Comparison of ENCODE assay signal across 28 cellular contexts in the genomic region with DNA sequence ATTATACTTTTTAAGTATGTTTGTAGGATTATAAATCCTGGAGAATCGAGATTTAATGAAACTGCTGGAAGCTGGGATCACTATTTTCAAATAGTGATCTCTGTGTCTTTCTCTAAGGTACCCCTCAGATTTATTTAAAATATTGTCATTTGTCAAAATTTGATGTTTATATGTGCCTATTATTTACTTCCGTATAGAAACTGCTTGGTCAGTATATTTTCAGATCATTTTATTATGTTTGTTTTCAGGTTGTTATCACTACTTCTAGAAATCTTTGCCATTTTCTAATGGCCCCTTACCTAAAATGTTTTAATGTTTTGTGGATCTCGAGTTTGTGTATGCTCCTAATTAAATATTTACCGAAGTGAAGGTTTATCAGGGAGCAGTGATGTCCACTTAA.
"Had no signal": no experiment of that assay in that cellular context is flagged by ENCODE, and none has a peak within 500 bp of the region (broad histone marks: within the 10 kb centered on the region; RNA-seq: fewer than 3 reads in every experiment).

No MANE protein-coding gene starts in this region.

- H3K4me2 ChIP-seq: neural progenitor cell had no signal

- DNase-seq: naive thymus-derived CD4-positive, alpha-beta T cell; natural killer cell; occipital lobe; ovary; posterior cingulate gyrus; psoas muscle; right cardiac atrium; right lobe of liver; sigmoid colon; small intestine; stimulated activated CD4-positive, alpha-beta T cell treated with anti-CD3 and anti-CD28 coated beads, Interleukin-15, amount 100 ng/mL, for 24 hours; stimulated activated CD4-positive, alpha-beta T cell treated with anti-CD3 and anti-CD28 coated beads, Interleukin-2, amount 100 ng/mL, for 24 hours; stimulated activated CD4-positive, alpha-beta T cell treated with anti-CD3 and anti-CD28 coated beads, Interleukin-2, amount 100 ng/mL, for 48 hours; stimulated activated CD4-positive, alpha-beta T cell treated with anti-CD3 and anti-CD28 coated beads, Interleukin-4, amount 100 ng/mL, for 24 hours; stimulated activated naive CD4-positive, alpha-beta T cell treated with Interleukin-2 at 50 U/mL for 16 hours; stomach; thyroid gland; trophoblast cell; upper lobe of left lung had no signal

- H3K9me3 ChIP-seq: ovary, psoas muscle, right lobe of liver, sigmoid colon, thyroid gland had no signal

- H3K9ac ChIP-seq: neural progenitor cell, parathyroid adenoma had no signal

- FAIRE-seq: small intestine, urothelium cell line had no signal

- H3K4me3 ChIP-seq: neural progenitor cell, ovary, psoas muscle, right lobe of liver, sigmoid colon, stomach, thoracic aorta, thyroid gland, tibial nerve, upper lobe of left lung had no signal

- H3K27me3 ChIP-seq: neural progenitor cell, ovary, right lobe of liver, sigmoid colon, stomach, thyroid gland, tibial nerve, upper lobe of left lung had no signal

- H3K27ac Mint-ChIP-seq: naive thymus-derived CD4-positive, alpha-beta T cell; natural killer cell; neural progenitor cell; progenitor cell of endocrine pancreas; stimulated activated effector memory CD8-positive, alpha-beta T cell treated with anti-CD3 and anti-CD28 coated beads, Interleukin-12 subunit alpha, Interleukin-12 subunit beta, amount 100 ng/mL, for 72 hours; stimulated activated naive CD8-positive, alpha-beta T cell treated with anti-CD3 and anti-CD28 coated beads, Interleukin-15, Interleukin-2, amounts not matched to agents 100 ng/mL and 50 ng/mL, for 24 hours had no signal

- ATAC-seq: naive thymus-derived CD4-positive, alpha-beta T cell; natural killer cell; psoas muscle; right cardiac atrium; right lobe of liver; stimulated activated effector memory CD8-positive, alpha-beta T cell treated with anti-CD3 and anti-CD28 coated beads, Interleukin-12 subunit alpha, Interleukin-12 subunit beta, amount 100 ng/mL, for 72 hours had no signal

- H3K9me3 Mint-ChIP-seq: nephron had no signal

- H3K4me1 ChIP-seq: neural progenitor cell, parathyroid adenoma, right lobe of liver, thyroid gland, tibial nerve had no signal

- H3K36me3 ChIP-seq: neural progenitor cell, ovary, sigmoid colon, thoracic aorta, thyroid gland, tibial nerve, upper lobe of left lung had no signal

- H2AFZ ChIP-seq: neural progenitor cell, parathyroid adenoma had no signal

- H3K27ac ChIP-seq: neural progenitor cell, ovary, parathyroid adenoma, psoas muscle, right lobe of liver, sigmoid colon, stomach, thoracic aorta, thyroid gland, tibial nerve, upper lobe of left lung had no signal

- H3K4me3 Mint-ChIP-seq: naive thymus-derived CD4-positive, alpha-beta T cell; natural killer cell; nephron; neural progenitor cell; stimulated activated effector memory CD8-positive, alpha-beta T cell treated with anti-CD3 and anti-CD28 coated beads, Interleukin-12 subunit alpha, Interleukin-12 subunit beta, amount 100 ng/mL, for 72 hours; stimulated activated naive CD8-positive, alpha-beta T cell treated with anti-CD3 and anti-CD28 coated beads, Interleukin-15, Interleukin-2, amounts not matched to agents 100 ng/mL and 50 ng/mL, for 24 hours had no signal

- H3K27me3 Mint-ChIP-seq: naive thymus-derived CD4-positive, alpha-beta T cell; progenitor cell of endocrine pancreas; stimulated activated naive CD8-positive, alpha-beta T cell treated with anti-CD3 and anti-CD28 coated beads, Interleukin-15, Interleukin-2, amounts not matched to agents 100 ng/mL and 50 ng/mL, for 24 hours had no signal
